In genomic region chr7:28093617-28094232, GRCh38 we compare ENCODE assay signal across 8 cellular contexts.
DNase-seq lines count a peak whose midpoint lies in the region; ATAC-seq and TF ChIP-seq lines count a peak whose summit lies in the region.

No MANE protein-coding gene starts in this region.

- H3K4me3 Mint-ChIP-seq in glutamatergic neuron (ENCODE audit: unreplicated experiment): no peak overlapping the region

- H3K9me3 ChIP-seq in HCT116 (ENCODE audit: control insufficient read depth in 1 of 2, insufficient read depth in 1 of 2, low read depth in 1 of 2, low read length in 2 of 2) (no peaks in the 10 kb centered on the region), parathyroid adenoma (ENCODE audit: control insufficient read depth, low read length) (no peaks in the 10 kb centered on the region)

- POLR2A ChIA-PET in HCT116 (lab: Charles Lee): interaction anchor here (0.6 kb wide), 1 partner anchor 488 kb away, joined by 3 read pairs; no protein-coding TSS in a partner anchor

- H3K4me2 ChIP-seq in HCT116 (ENCODE audit: low read length): no peak overlapping the region
- no peak overlapping the region for H3K4me2 ChIP-seq in parathyroid adenoma (ENCODE audit: low read length)

- H3K4me3 ChIP-seq in HCT116 (replicated peaks in 1 of 2; ENCODE audit: low read depth in 1 of 2, low read length in 2 of 2): no peak overlapping the region
- H3K4me3 ChIP-seq in parathyroid adenoma (ENCODE audit: low read depth, low read length): no peak overlapping the region

- DNase-seq in C1 segment of cervical spinal cord (lab: John Stamatoyannopoulos, UW): peak in 9 of 14 donors; percentile 12 to 65 (median 32)
- peak; percentile 50 for DNase-seq in HCT116 (ENCODE audit: low read depth, low spot score)
- peak; percentile 58 to 63 for DNase-seq in NOMO-1 (lab: John Stamatoyannopoulos, UW; ENCODE audit: unreplicated experiment in 2 of 2)
- peak; percentile 11 for DNase-seq in activated T-cell treated with anti-CD3 and anti-CD28 coated beads for 4 hours
- peak; percentile 90 for DNase-seq in glutamatergic neuron
- DNase-seq in foreskin melanocyte: no peak

- H3K36me3 Mint-ChIP-seq in glutamatergic neuron (ENCODE audit: unreplicated experiment): no peaks in the 10 kb centered on the region

- no peaks in the 10 kb centered on the region for H3K27me3 ChIP-seq in HCT116 (ENCODE audit: insufficient read depth, low read length)
- no peaks in the 10 kb centered on the region for H3K27me3 ChIP-seq in parathyroid adenoma (ENCODE audit: control insufficient read depth, insufficient read depth, low read length)

- intact Hi-C loops in HCT116 (cut with micrococcal nuclease): loop anchor here (10.0 kb wide), 2 partner anchors 169 to 399 kb away; no protein-coding TSS in a partner anchor

- H3K4me1 ChIP-seq in HCT116 (ENCODE audit: control insufficient read depth in 1 of 2, insufficient read depth in 2 of 2, low read length in 2 of 2) (no peaks in the 10 kb centered on the region), parathyroid adenoma (no peaks in the 10 kb centered on the region)

- no peaks in the 10 kb centered on the region for H3K36me3 ChIP-seq in HCT116 (ENCODE audit: control insufficient read depth in 1 of 2, insufficient read depth in 2 of 2, low read length in 2 of 2)
- no peaks in the 10 kb centered on the region for H3K36me3 ChIP-seq in parathyroid adenoma (ENCODE audit: control insufficient read depth, insufficient read depth, low read length)

- H3K27me3 Mint-ChIP-seq in glutamatergic neuron (ENCODE audit: unreplicated experiment): no peaks in the 10 kb centered on the region

- RAD21 ChIA-PET in HCT116 (lab: Charles Lee; ENCODE audit: low non-redundant PET in 1 of 2, low total read pairs in 2 of 2, uncharacterized antibody in 2 of 2, unreplicated experiment in 2 of 2): interaction anchor here in 1 of 2 experiments (0.6 to 1.1 kb wide), 2 partner anchors 157 to 898 kb away, joined by 3 to 5 read pairs; no protein-coding TSS in a partner anchor

- peak; percentile 57 to 93 (median 79); a peak in 5 of 6 replicates for TF ChIP-seq CTCF in HCT116 (IDR thresholded peaks at IDR 0.05 in 2 of 3, conservative IDR thresholded peaks at IDR 0.05 in 1 of 3; ENCODE audit: borderline replicate concordance in 1 of 3, insufficient read depth in 1 of 3, low read depth in 2 of 3, low read length in 2 of 3)
- TF ChIP-seq CTCF in glutamatergic neuron (IDR thresholded peaks at IDR 0.05; ENCODE audit: partially characterized antibody, unreplicated experiment): peak; percentile 86
- peak; percentile 10 for TF ChIP-seq CTCF in parathyroid adenoma (IDR thresholded peaks at IDR 0.05)

- no peaks in the 10 kb centered on the region for H3K9me2 ChIP-seq in HCT116 (ENCODE audit: insufficient read depth)

- H2AFZ ChIP-seq in HCT116 (ENCODE audit: low read depth, low read length, poor library complexity, severe bottlenecking) (no peak overlapping the region), parathyroid adenoma (no peak overlapping the region)

- BruUV-seq in HCT116 (replicated peaks; lab: Mats Ljungman, UMichigan): no TSS peak

- CTCF ChIA-PET in HCT116 (lab: Charles Lee): interaction anchor here (0.6 to 3.0 kb wide), 30 partner anchors 8 to 909 kb away, joined by 3 to 33 read pairs (median 5); partner anchors contain the start of genes HOXA11 and HOXA13

- no peaks in the 10 kb centered on the region for H3K79me2 ChIP-seq in HCT116 (ENCODE audit: insufficient read depth, low read length)
- peaks cover 15% of the 10 kb centered on the region for H3K79me2 ChIP-seq in parathyroid adenoma

- TF ChIP-seq POLR2A in HCT116 (IDR thresholded peaks at IDR 0.05; ENCODE audit: borderline replicate concordance, extremely low read depth, insufficient read depth, insufficient read length): no peak

- no peak overlapping the region for H3K9ac ChIP-seq in HCT116 (ENCODE audit: low read length)
- H3K9ac ChIP-seq in parathyroid adenoma: no peak overlapping the region

- H3K4me1 Mint-ChIP-seq in glutamatergic neuron (ENCODE audit: low read depth, unreplicated experiment): no peaks in the 10 kb centered on the region

- no peaks in the 10 kb centered on the region for H4K20me1 ChIP-seq in HCT116 (ENCODE audit: insufficient read depth)

- H3K9me3 Mint-ChIP-seq in glutamatergic neuron (ENCODE audit: unreplicated experiment): no peaks in the 10 kb centered on the region

- H3K27ac Mint-ChIP-seq in glutamatergic neuron (ENCODE audit: unreplicated experiment): no peak overlapping the region

- peak; percentile 78 for TF ChIP-seq RAD21 in HCT116 (IDR thresholded peaks at IDR 0.05; ENCODE audit: low read depth)

- ATAC-seq in HCT116 (peak; percentile 92), GM21786 (IDR thresholded peaks at IDR 0.05; ENCODE audit: unreplicated experiment) (no peak)

- H3K27ac ChIP-seq in HCT116 (ENCODE audit: low read depth, low read length) (no peak overlapping the region), parathyroid adenoma (no peak overlapping the region)

TF ChIP-seq in HCT116, 20 proteins besides CTCF, POLR2A, EP300 and RAD21:
- TF ChIP-seq EGR1 (IDR thresholded peaks at IDR 0.05; ENCODE audit: low read depth) (no peak), YY1 (IDR thresholded peaks at IDR 0.05; ENCODE audit: extremely low read depth, insufficient replicate concordance, low read depth, low read length) (peak; percentile 17)

Comparison
In these comparisons a context has a peak if more than half of its experiments do, and no peak if none do; other contexts are left out.
1. CTCF ChIP-seq: peak in every context shown above with its lines; median percentile 86 in glutamatergic neuron; 79 in HCT116; 10 in parathyroid adenoma.